Comparison of ENCODE assay signal across 11 cellular contexts in genomic region chr20:44810061-44810390, GRCh38. TPM values are rescaled to one million over a fixed set of nuclear protein-coding genes. Genes with fewer than 3 reads are reported as not detected.
DNase-seq lines count a peak whose midpoint lies in the region; ATAC-seq and TF ChIP-seq lines count a peak whose summit lies in the region.
"Had no signal": no experiment of that assay in that cellular context is flagged by ENCODE, and none has a peak within 500 bp of the region (broad histone marks: within the 10 kb centered on the region; RNA-seq: fewer than 3 reads in every experiment).

No MANE protein-coding gene starts in this region.

- no peak overlapping the region for H3K27ac Mint-ChIP-seq in activated T-helper 17 cell treated with anti-CD3 and anti-CD28 coated beads, Interleukin-2, amount 50 U/mL, for 72 hours

- no peaks in the 10 kb centered on the region for H4K20me1 ChIP-seq in hepatocyte (ENCODE audit: insufficient read depth, poor library complexity, severe bottlenecking)

- DNase-seq in H7 (no peak), Panc1 (ENCODE audit: low read depth, low spot score) (no peak), hepatocyte (ENCODE audit: low spot score) (no peak), prostate gland (ENCODE audit: low spot score) (no peak), sciatic nerve (ENCODE audit: low spot score) (no peak)
- DNase-seq: SHP77 treated with DMSO at 0.1 percent for 48 hours had no signal

- peaks cover 6% of the 10 kb centered on the region for H3K36me3 Mint-ChIP-seq in activated T-helper 17 cell treated with anti-CD3 and anti-CD28 coated beads, Interleukin-2, amount 50 U/mL, for 72 hours (ENCODE audit: low read depth)

- H3K4me1 Mint-ChIP-seq in activated T-helper 17 cell treated with anti-CD3 and anti-CD28 coated beads, Interleukin-2, amount 50 U/mL, for 72 hours: no peaks in the 10 kb centered on the region

- BruUV-seq in Panc1 (replicated peaks; lab: Mats Ljungman, UMichigan): no TSS peak

- H3K79me2 ChIP-seq in hepatocyte: no peaks in the 10 kb centered on the region

- CTCF ChIA-PET in Panc1 (lab: Charles Lee): no interaction called here

- no peak overlapping the region for H2AFZ ChIP-seq in hepatocyte

- H3K9me2 ChIP-seq in hepatocyte (replicated peaks; ENCODE audit: insufficient read depth): no peaks in the 10 kb centered on the region

- H3K27me3 Mint-ChIP-seq in activated T-helper 17 cell treated with anti-CD3 and anti-CD28 coated beads, Interleukin-2, amount 50 U/mL, for 72 hours: peaks cover 54% of the 10 kb centered on the region

- H3K36me3 ChIP-seq in H7 (replicated peaks; ENCODE audit: control insufficient read depth, insufficient read depth, low read length) (no peaks in the 10 kb centered on the region), Panc1 (ENCODE audit: control insufficient read depth, insufficient read depth, low read length) (no peaks in the 10 kb centered on the region), hepatocyte (replicated peaks; ENCODE audit: insufficient read depth, low read depth) (no peaks in the 10 kb centered on the region), prostate gland (no peaks in the 10 kb centered on the region)

- H3K4me1 ChIP-seq in Panc1 (ENCODE audit: control insufficient read depth, insufficient read depth, low read length): no peaks in the 10 kb centered on the region
- H3K4me1 ChIP-seq in hepatocyte (ENCODE audit: insufficient read depth): peaks cover 3% of the 10 kb centered on the region
- H3K4me1 ChIP-seq in prostate gland (replicated peaks): no peaks in the 10 kb centered on the region

- H3K27ac ChIP-seq in Panc1 (ENCODE audit: low read length) (no peak overlapping the region), hepatocyte (no peak overlapping the region), prostate gland (no peak overlapping the region)
- H3K27ac ChIP-seq: HL-60 had no signal

- in situ Hi-C loops in Panc1 (cut with HindIII; ENCODE audit: low pct_unique_long_range_greater_than_20kb, low sequenced_read_pairs): no loop called here

- peak overlapping the region; percentile 53 for H3K4me3 ChIP-seq in H7 (ENCODE audit: insufficient read depth, low read depth, low read length)
- peak overlapping the region in 1 of 2 experiments; percentile 14; a peak in 2 of 4 replicates for H3K4me3 ChIP-seq in Panc1 (ENCODE audit: low read depth in 2 of 2, low read length in 2 of 2)
- H3K4me3 ChIP-seq in hepatocyte: peak overlapping the region; percentile 13
- peak overlapping the region; percentile 14 to 19 for H3K4me3 ChIP-seq in prostate gland

- intact Hi-C loops in Panc1 (cut with micrococcal nuclease; ENCODE audit: unreplicated experiment): no loop called here
- intact Hi-C loops in prostate gland (cut with DNase I): no loop called here
- intact Hi-C loops in sciatic nerve (cut with DNase I): no loop called here

- H3K9me3 ChIP-seq in Panc1 (ENCODE audit: control insufficient read depth, insufficient read depth, low read depth, low read length) (no peaks in the 10 kb centered on the region), hepatocyte (ENCODE audit: low read depth) (no peaks in the 10 kb centered on the region), prostate gland (no peaks in the 10 kb centered on the region)

- H3K9me3 Mint-ChIP-seq in activated T-helper 17 cell treated with anti-CD3 and anti-CD28 coated beads, Interleukin-2, amount 50 U/mL, for 72 hours: no peaks in the 10 kb centered on the region
- H3K9me3 Mint-ChIP-seq: neural crest cell had no signal

- H3K27me3 ChIP-seq in H7 (ENCODE audit: control insufficient read depth, insufficient read depth, low read length): peaks cover 52% of the 10 kb centered on the region
- H3K27me3 ChIP-seq in Panc1 (ENCODE audit: control insufficient read depth, insufficient read depth, low read length): peaks cover 2% of the 10 kb centered on the region
- H3K27me3 ChIP-seq in hepatocyte: peaks cover 54% of the 10 kb centered on the region
- peaks cover 8% of the 10 kb centered on the region for H3K27me3 ChIP-seq in prostate gland (replicated peaks; ENCODE audit: insufficient read depth)

- 0% methylated on average over 3 of the region's 49 CpGs for WGBS in hepatocyte (ENCODE audit: low lambda C conversion rate, missing lambda C conversion rate)
- under 1% methylated on average over 43 of the region's 49 CpGs for WGBS in prostate gland

- ATAC-seq in Panc1: peak; percentile 69
- no peak for ATAC-seq in activated T-helper 17 cell treated with anti-CD3 and anti-CD28 coated beads, Interleukin-2, amount 50 U/mL, for 72 hours (replicated peaks)
- no peak for ATAC-seq in GM19452 (IDR thresholded peaks at IDR 0.05; ENCODE audit: unreplicated experiment)
- no peak for ATAC-seq in sciatic nerve
- ATAC-seq: esophagus mucosa had no signal

- H3K4me3 Mint-ChIP-seq in activated T-helper 17 cell treated with anti-CD3 and anti-CD28 coated beads, Interleukin-2, amount 50 U/mL, for 72 hours: no peak overlapping the region

- H3K4me2 ChIP-seq in hepatocyte: peak overlapping the region; percentile 87

- TF ChIP-seq CTCF in Panc1 (IDR thresholded peaks at IDR 0.05) (no peak), hepatocyte (IDR thresholded peaks at IDR 0.05; ENCODE audit: poor library complexity) (no peak), prostate gland (IDR thresholded peaks at IDR 0.05) (no peak)

- POLR2A ChIA-PET in Panc1 (lab: Charles Lee): no interaction called here

- no peak for TF ChIP-seq POLR2A in prostate gland (IDR thresholded peaks at IDR 0.05)

RNA-seq across cellular contexts. Expression of gene RIMS4, which starts 0.3 kb away (rescaled TPM):
- 2.7 and 3.1 TPM in 2 replicates for total RNA-seq in H7 (2014; rRNA removed; shearing (Covaris generic))
- 4.0 TPM for total RNA-seq in Panc1 (2021; ENCODE audit: unreplicated experiment)
- polyA plus RNA-seq in Panc1 (2012; ENCODE audit: insufficient read length): 3.6 TPM
- total RNA-seq in hepatocyte: 8.1 and 9.0 TPM in 2 replicates
- 4.9 and 5.1 TPM in 2 replicates for polyA plus RNA-seq in hepatocyte
- 10 to 100 TPM in 1 of 2 donors, 1 to 10 TPM in 1; 1.0 to 61.9 TPM for total RNA-seq in prostate gland
- total RNA-seq in activated T-helper 17 cell treated with anti-CD3 and anti-CD28 coated beads, Interleukin-2, amount 50 U/mL, for 72 hours: under 1 TPM in 1 of 2 donors, not detected in 1; 0.13 TPM
- total RNA-seq in sciatic nerve: 8.0 TPM
